Comparison of ENCODE assay signal across 8 cellular contexts in genomic region chrX:86148024-86148511, GRCh38. TPM values are rescaled to one million over a fixed set of nuclear protein-coding genes. Genes with fewer than 3 reads are reported as not detected.
DNase-seq lines count a peak whose midpoint lies in the region; ATAC-seq, FAIRE-seq and TF ChIP-seq lines count a peak whose summit lies in the region.

TSS of gene DACH2 (plus strand) at chrX:86148451.

- H3K14ac ChIP-seq in H1 (ENCODE audit: insufficient read length), result no peak within 1 kb of the TSS

- peak within 1 kb of the TSS; percentile 46 for H4K8ac ChIP-seq in H1 (ENCODE audit: extremely low read depth, insufficient read depth, low read length)

- no peak within 1 kb of the TSS for H3K23ac ChIP-seq in H1 (ENCODE audit: insufficient read length)

- no peak for FAIRE-seq in H1 (lab: Jason Lieb, UNC)

- H3K9me3 ChIP-seq in CD4-positive, alpha-beta memory T cell (ENCODE audit: control insufficient read depth in 1 of 2, low read length in 2 of 2), result no peaks in the 10 kb centered on the region
- no peaks in the 10 kb centered on the region for H3K9me3 ChIP-seq in H1 (ENCODE audit: insufficient read depth in 2 of 2, low read depth in 1 of 2, low read length in 1 of 2)
- no peaks in the 10 kb centered on the region for H3K9me3 ChIP-seq in lower lobe of right lung
- no peaks in the 10 kb centered on the region for H3K9me3 ChIP-seq in OCI-LY7 (ENCODE audit: low read length)

- peak; percentile 12 to 44 (median 30) for DNase-seq in CD4-positive, alpha-beta memory T cell
- DNase-seq in activated CD4-positive, alpha-beta T cell treated with anti-CD3 and anti-CD28 coated beads for 36 hours, result peak; percentile 66
- DNase-seq in H1 (ENCODE audit: low read depth in 1 of 2, low spot score in 2 of 2) (peak; percentile 41 to 71), lower lobe of right lung (peak; percentile 74), OCI-LY7 (ENCODE audit: low spot score) (no peak)
- peak; percentile 43 for DNase-seq in stimulated activated CD4-positive, alpha-beta T cell treated with anti-CD3 and anti-CD28 coated beads, Interleukin-4, amount 100 ng/mL, for 1 hour

- no peak within 1 kb of the TSS for H3K27ac ChIP-seq in CD4-positive, alpha-beta memory T cell (ENCODE audit: low read depth, low read length)
- no peak within 1 kb of the TSS for H3K27ac ChIP-seq in KMS-11
- H3K27ac ChIP-seq in H1 (ENCODE audit: low read depth, low read length), result no peak within 1 kb of the TSS
- H3K27ac ChIP-seq in lower lobe of right lung, result no peak within 1 kb of the TSS
- no peak within 1 kb of the TSS for H3K27ac ChIP-seq in OCI-LY7 (ENCODE audit: low read depth, low read length, poor library complexity, severe bottlenecking)

- H3K23me2 ChIP-seq in H1 (ENCODE audit: low read depth, low read length), result peaks cover 9% of the 10 kb centered on the region; the same call in 1 of the 2 replicates

- no peaks in the 10 kb centered on the region for H3K4me1 ChIP-seq in CD4-positive, alpha-beta memory T cell (ENCODE audit: insufficient read depth, low read length)
- no peaks in the 10 kb centered on the region for H3K4me1 ChIP-seq in KMS-11 (ENCODE audit: low read depth, poor library complexity, severe bottlenecking)
- H3K4me1 ChIP-seq in H1 (replicated peaks in 1 of 4; ENCODE audit: control insufficient read depth in 3 of 4, insufficient read depth in 4 of 4, low read length in 3 of 4), result peaks cover 0 to 2% (median 0%) of the 10 kb centered on the region in 4 experiments; a peak in 2 of 7 replicates
- H3K4me1 ChIP-seq in lower lobe of right lung, result no peaks in the 10 kb centered on the region
- H3K4me1 ChIP-seq in OCI-LY7 (ENCODE audit: insufficient read depth, low read length, poor library complexity, severe bottlenecking), result no peaks in the 10 kb centered on the region

- H3K9ac ChIP-seq in KMS-11 (peak within 1 kb of the TSS; percentile 27; the same call in 1 of the 2 replicates), H1 (replicated peaks in 1 of 4; ENCODE audit: extremely low read depth in 1 of 4, low read depth in 3 of 4, low read length in 3 of 4) (peak within 1 kb of the TSS in 2 of 4 experiments; percentile 1 to 44; a peak in 2 of 7 replicates)

- TF ChIP-seq RAD21 in H1 (IDR thresholded peaks at IDR 0.05 in 1 of 2, conservative IDR thresholded peaks at IDR 0.05 in 1 of 2; ENCODE audit: low read depth in 2 of 2, low read length in 2 of 2), result no peak

- CTCF ChIA-PET in CD4-positive, alpha-beta memory T cell (lab: Charles Lee; ENCODE audit: partially characterized antibody), result no interaction called here
- CTCF ChIA-PET in activated CD4-positive, alpha-beta T cell treated with anti-CD3 and anti-CD28 coated beads for 36 hours (lab: Charles Lee), result no interaction called here
- CTCF ChIA-PET in H1 (lab: Charles Lee; ENCODE audit: partially characterized antibody) (no interaction called here), OCI-LY7 (lab: Charles Lee; ENCODE audit: unreplicated experiment) (no interaction called here)

- peaks cover 0 to 4% (median under 1%) of the 10 kb centered on the region in 8 donors for H3K9me3 Mint-ChIP-seq in CD4-positive, alpha-beta memory T cell
- H3K9me3 Mint-ChIP-seq in activated CD4-positive, alpha-beta T cell treated with anti-CD3 and anti-CD28 coated beads for 36 hours (ENCODE audit: low read depth), result no peaks in the 10 kb centered on the region

- BruUV-seq in OCI-LY7 (replicated peaks; lab: Mats Ljungman, UMichigan), result no TSS peak

- H3K4me3 ChIP-seq in CD4-positive, alpha-beta memory T cell (ENCODE audit: low read length in 2 of 2), result peak within 1 kb of the TSS in 1 of 2 donors; percentile 24
- H3K4me3 ChIP-seq in KMS-11 (IDR thresholded peaks at IDR 0.05; ENCODE audit: insufficient read depth, low read depth, low read length) (no peak within 1 kb of the TSS), H1 (ENCODE audit: extremely low read depth in 1 of 4, insufficient read depth in 2 of 4, low read depth in 3 of 4, low read length in 4 of 4) (peak within 1 kb of the TSS; percentile 41 to 76 (median 68)), lower lobe of right lung (peak within 1 kb of the TSS; percentile 49), OCI-LY7 (ENCODE audit: low read depth, low read length, poor library complexity, severe bottlenecking) (no peak within 1 kb of the TSS)

- POLR2A ChIA-PET in CD4-positive, alpha-beta memory T cell (lab: Charles Lee; ENCODE audit: partially characterized antibody), result no interaction called here
- POLR2A ChIA-PET in activated CD4-positive, alpha-beta T cell treated with anti-CD3 and anti-CD28 coated beads for 36 hours (lab: Charles Lee), result interaction anchor here (0.6 kb wide), 1 partner anchor 27 kb away, joined by 3 read pairs; no protein-coding TSS in a partner anchor
- POLR2A ChIA-PET in H1 (lab: Charles Lee; ENCODE audit: partially characterized antibody) (no interaction called here), OCI-LY7 (lab: Charles Lee) (no interaction called here)

- no peaks in the 10 kb centered on the region for H3K27me3 ChIP-seq in CD4-positive, alpha-beta memory T cell (ENCODE audit: insufficient read depth, low read length)
- H3K27me3 ChIP-seq in KMS-11 (ENCODE audit: insufficient read depth, low read depth) (no peaks in the 10 kb centered on the region), H1 (replicated peaks in 1 of 4; ENCODE audit: control insufficient read depth in 3 of 4, extremely low read depth in 1 of 4, insufficient read depth in 3 of 4, low read length in 3 of 4) (peaks cover 3 to 32% (median 22%) of the 10 kb centered on the region in 4 experiments; a peak in 6 of 7 replicates), lower lobe of right lung (ENCODE audit: low read depth) (peaks cover 17% of the 10 kb centered on the region)

- H3K4ac ChIP-seq in H1 (replicated peaks; ENCODE audit: insufficient read length, low read depth, low read length), result no peak within 1 kb of the TSS

- no peak within 1 kb of the TSS for H4K5ac ChIP-seq in H1 (ENCODE audit: insufficient read length, low read depth, low read length)

- H3K27me3 Mint-ChIP-seq in CD4-positive, alpha-beta memory T cell, result peaks cover 12 to 13% of the 10 kb centered on the region in 2 donors
- peaks cover 30% of the 10 kb centered on the region for H3K27me3 Mint-ChIP-seq in activated CD4-positive, alpha-beta T cell treated with anti-CD3 and anti-CD28 coated beads for 36 hours

- no peak within 1 kb of the TSS for H2BK5ac ChIP-seq in H1 (ENCODE audit: low read depth, low read length)

- no peak within 1 kb of the TSS for H2AK5ac ChIP-seq in H1 (ENCODE audit: low read depth, low read length)

- H3K36me3 ChIP-seq in CD4-positive, alpha-beta memory T cell (ENCODE audit: insufficient read depth, low read length), result no peaks in the 10 kb centered on the region
- H3K36me3 ChIP-seq in KMS-11 (ENCODE audit: insufficient read depth) (no peaks in the 10 kb centered on the region), H1 (ENCODE audit: control insufficient read depth in 2 of 4, insufficient read depth in 4 of 4, low read length in 3 of 4) (no peaks in the 10 kb centered on the region), lower lobe of right lung (no peaks in the 10 kb centered on the region), OCI-LY7 (ENCODE audit: insufficient read depth, low read length) (no peaks in the 10 kb centered on the region)

- peak within 1 kb of the TSS; percentile 56 to 86 (median 80) for H3K4me3 Mint-ChIP-seq in CD4-positive, alpha-beta memory T cell
- peak within 1 kb of the TSS; percentile 66 for H3K4me3 Mint-ChIP-seq in activated CD4-positive, alpha-beta T cell treated with anti-CD3 and anti-CD28 coated beads for 36 hours

- peak; percentile 98 for ATAC-seq in GM21515 (IDR thresholded peaks at IDR 0.05; ENCODE audit: unreplicated experiment)
- ATAC-seq in activated CD4-positive, alpha-beta T cell treated with anti-CD3 and anti-CD28 coated beads for 36 hours, result peak; percentile 99
- peak; percentile 98 to 99 for ATAC-seq in lower lobe of right lung

- H3K79me2 ChIP-seq in KMS-11 (ENCODE audit: insufficient read depth, low read depth) (no peaks in the 10 kb centered on the region), H1 (ENCODE audit: control insufficient read depth in 1 of 2, insufficient read depth in 2 of 2, low read length in 2 of 2) (no peaks in the 10 kb centered on the region), OCI-LY7 (ENCODE audit: insufficient read depth, low read depth, low read length) (no peaks in the 10 kb centered on the region)

- no peak for TF ChIP-seq EP300 in H1 (IDR thresholded peaks at IDR 0.05; ENCODE audit: borderline replicate concordance in 1 of 2, low read depth in 2 of 2, low read length in 2 of 2)

- 4% methylated on average over 14 of the region's 34 CpGs; no CpG with 5 or more reads in 1 of the 2 experiments for WGBS in H1 (ENCODE audit: extremely low coverage in 1 of 2, insufficient coverage in 1 of 2, insufficient read length in 1 of 2, insufficient replicate concordance in 2 of 2, low coverage in 1 of 2, low lambda C conversion rate in 2 of 2, missing lambda C conversion rate in 1 of 2), 2 experiments

- no peak within 1 kb of the TSS for H2BK120ac ChIP-seq in H1 (replicated peaks; ENCODE audit: low read depth, low read length)

- H2BK12ac ChIP-seq in H1 (ENCODE audit: low read depth, low read length), result no peak within 1 kb of the TSS

- H2BK15ac ChIP-seq in H1 (ENCODE audit: low read length), result no peak within 1 kb of the TSS

- H3K27ac Mint-ChIP-seq in CD4-positive, alpha-beta memory T cell, result peak within 1 kb of the TSS in 1 of 7 donors; percentile 10
- no peak within 1 kb of the TSS for H3K27ac Mint-ChIP-seq in activated CD4-positive, alpha-beta T cell treated with anti-CD3 and anti-CD28 coated beads for 36 hours

- H3K56ac ChIP-seq in H1 (replicated peaks; ENCODE audit: insufficient read length, low read depth, low read length), result no peak within 1 kb of the TSS

- H3K36me3 Mint-ChIP-seq in CD4-positive, alpha-beta memory T cell, result no peaks in the 10 kb centered on the region
- H3K36me3 Mint-ChIP-seq in activated CD4-positive, alpha-beta T cell treated with anti-CD3 and anti-CD28 coated beads for 36 hours (ENCODE audit: low read depth), result no peaks in the 10 kb centered on the region

- peak within 1 kb of the TSS; percentile 60 for H3K4me2 ChIP-seq in KMS-11
- peak within 1 kb of the TSS; percentile 85 to 98 for H3K4me2 ChIP-seq in H1 (ENCODE audit: insufficient read depth in 1 of 2, low read depth in 2 of 2, low read length in 2 of 2)
- no peak within 1 kb of the TSS for H3K4me2 ChIP-seq in OCI-LY7 (ENCODE audit: low read length)

- no peaks in the 10 kb centered on the region for H3K79me1 ChIP-seq in H1 (ENCODE audit: low read depth, low read length)

- H3K18ac ChIP-seq in H1 (ENCODE audit: extremely low read depth, low read length), result no peak within 1 kb of the TSS; the same call in 1 of the 2 replicates

- H3K9me2 ChIP-seq in OCI-LY7 (ENCODE audit: insufficient read depth, low read length), result no peaks in the 10 kb centered on the region

- H4K91ac ChIP-seq in H1 (replicated peaks; ENCODE audit: insufficient read length, low read length), result no peak within 1 kb of the TSS

- no peak for TF ChIP-seq CTCF in KMS-11 (conservative IDR thresholded peaks at IDR 0.05; ENCODE audit: low read depth, low read length)
- no peak for TF ChIP-seq CTCF in H1 (IDR thresholded peaks at IDR 0.05; ENCODE audit: control extremely low read depth in 1 of 3, insufficient read depth in 1 of 3, low read depth in 1 of 3, low read length in 3 of 3)
- TF ChIP-seq CTCF in lower lobe of right lung (IDR thresholded peaks at IDR 0.05), result no peak
- TF ChIP-seq CTCF in OCI-LY7 (conservative IDR thresholded peaks at IDR 0.05; ENCODE audit: low read length), result no peak

- H3K4me1 Mint-ChIP-seq in CD4-positive, alpha-beta memory T cell, result peaks cover 2 to 10% (median 8%) of the 10 kb centered on the region in 4 donors
- H3K4me1 Mint-ChIP-seq in activated CD4-positive, alpha-beta T cell treated with anti-CD3 and anti-CD28 coated beads for 36 hours, result peaks cover 7% of the 10 kb centered on the region

- intact Hi-C loops in CD4-positive, alpha-beta memory T cell (cut with micrococcal nuclease), result no loop called here
- intact Hi-C loops in activated CD4-positive, alpha-beta T cell treated with anti-CD3 and anti-CD28 coated beads for 36 hours (cut with DNase I, micrococcal nuclease), result no loop called here
- intact Hi-C loops in lower lobe of right lung (cut with DNase I) (no loop called here), OCI-LY7 (cut with micrococcal nuclease; ENCODE audit: unreplicated experiment) (no loop called here)

- TF ChIP-seq POLR2A in H1 (IDR thresholded peaks at IDR 0.05; ENCODE audit: control extremely low read depth in 1 of 2, low read depth in 2 of 2, low read length in 2 of 2), result no peak

- H2BK20ac ChIP-seq in H1 (ENCODE audit: low read length), result no peak within 1 kb of the TSS

- H2AFZ ChIP-seq in KMS-11 (ENCODE audit: low read depth) (peak within 1 kb of the TSS; percentile 91), H1 (ENCODE audit: low read length) (peak within 1 kb of the TSS; percentile 96), OCI-LY7 (ENCODE audit: low read length) (no peak within 1 kb of the TSS)

- H4K20me1 ChIP-seq in KMS-11 (ENCODE audit: insufficient read depth) (no peaks in the 10 kb centered on the region), H1 (replicated peaks in 1 of 2; ENCODE audit: control insufficient read depth in 1 of 2, insufficient read depth in 2 of 2, low read length in 2 of 2) (peaks cover 0 to 2% of the 10 kb centered on the region in 2 experiments), OCI-LY7 (ENCODE audit: insufficient read depth, low read length) (no peaks in the 10 kb centered on the region)

RNA-seq across cellular contexts. Expression of gene DACH2, which starts in this region (rescaled TPM):
- not detected for total RNA-seq in CD4-positive, alpha-beta memory T cell
- polyA plus RNA-seq in CD4-positive, alpha-beta memory T cell, result not detected
- total RNA-seq in activated CD4-positive, alpha-beta T cell treated with anti-CD3 and anti-CD28 coated beads for 36 hours, result not detected
- 1.8 TPM in 2 replicates for total RNA-seq in H1 (2021; fragmentation: NEBNext Ultra II Directional; extraction: Animal tissue kit (Norgen Biotek cat#: 25700))
- 1.0 and 1.6 TPM in 2 replicates for polyA plus RNA-seq in H1 (2011; rRNA removed)
- polyA plus RNA-seq in H1 (2011; cell fraction: cytosol; rRNA removed), result 1.7 TPM
- polyA plus RNA-seq in H1 (2011; cell fraction: nucleus; rRNA removed), result 3.0 TPM
- 1.0 to 1.4 TPM (median 1.1 TPM) in 4 replicates for polyA plus RNA-seq in H1 (2012, experiment 1 of 2)
- 0.58 TPM for polyA plus RNA-seq in H1 (2012, experiment 2 of 2)
- polyA plus RNA-seq in H1 (2013, experiment 1 of 2), result 1.6 TPM
- polyA plus RNA-seq in H1 (2013, experiment 2 of 2), result 1.1 TPM
- polyA minus RNA-seq in H1 (2011; rRNA and poly(A)+ RNA removed), result 4.6 and 5.7 TPM in 2 replicates
- 1.4 TPM for polyA minus RNA-seq in H1 (2011; cell fraction: cytosol; rRNA and poly(A)+ RNA removed)
- 16.5 TPM for polyA minus RNA-seq in H1 (2011; cell fraction: nucleus; rRNA and poly(A)+ RNA removed)
- total RNA-seq in lower lobe of right lung (not detected), OCI-LY7 (2022) (not detected in 2 replicates)
- not detected in 2 replicates for total RNA-seq in OCI-LY7 (2014; rRNA removed; shearing (Covaris generic))

Comparison
In these comparisons a context has a peak if more than half of its experiments do, and no peak if none do; other contexts are left out.
1. Peak in DNase-seq in CD4-positive, alpha-beta memory T cell; RNA of the gene not detected or under 1 TPM.
2. Peak in DNase-seq and ATAC-seq in activated CD4-positive, alpha-beta T cell treated with anti-CD3 and anti-CD28 coated beads for 36 hours; RNA of the gene not detected or under 1 TPM.
3. Peak in DNase-seq, ATAC-seq and H3K4me3 ChIP-seq in lower lobe of right lung; RNA of the gene not detected or under 1 TPM.
4. H3K4me3 ChIP-seq: peak in H1 (4 of 4); none in KMS-11 (single experiment) and OCI-LY7 (single experiment).
5. Peak in every context shown above with its lines, with median percentiles within 50 percentile points of each other: ATAC-seq.